In the genomic region with DNA sequence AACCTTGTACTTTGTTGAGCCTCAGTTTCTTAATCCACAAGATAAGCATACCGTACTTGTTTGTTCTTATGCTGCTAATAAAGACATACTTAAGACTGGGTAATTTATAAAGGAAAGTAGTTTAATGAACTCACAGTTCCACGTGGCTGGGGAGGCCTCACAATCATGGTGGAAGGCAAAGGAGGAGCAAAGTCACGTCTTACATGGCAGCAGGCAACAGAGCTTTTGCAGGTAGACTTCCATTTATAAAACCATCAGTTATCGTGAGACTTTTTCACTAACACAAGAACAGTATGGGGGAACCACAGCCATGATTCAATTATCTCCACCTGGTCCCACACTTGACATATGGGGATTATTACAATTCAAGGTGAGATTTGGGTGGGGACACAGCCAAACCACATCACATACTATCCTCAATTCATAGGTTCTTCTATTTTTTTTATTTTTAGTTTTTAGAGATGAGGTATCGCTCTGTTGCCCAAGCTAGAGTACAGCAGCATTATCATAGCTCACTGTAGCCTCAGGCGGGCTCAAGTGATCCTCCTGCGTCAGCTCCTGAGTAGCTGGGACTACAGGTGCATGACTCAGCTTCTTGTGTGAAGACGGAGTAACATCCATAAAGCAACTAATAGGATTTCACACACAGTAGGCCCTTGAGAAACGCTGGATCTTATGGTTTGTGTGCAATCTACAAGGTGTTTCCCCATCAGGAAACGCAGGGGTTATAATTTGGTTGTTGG, we compare ENCODE assay signal across 18 cellular contexts.
DNase-seq lines count a peak whose midpoint lies in the region; ATAC-seq, FAIRE-seq and TF ChIP-seq lines count a peak whose summit lies in the region.
"Had no signal": no experiment of that assay in that cellular context is flagged by ENCODE, and none has a peak within 500 bp of the region (broad histone marks: within the 10 kb centered on the region; RNA-seq: fewer than 3 reads in every experiment).

No MANE protein-coding gene starts in this region.

- no peak for TF ChIP-seq RAD21 in HepG2 (CRISPR knock-in tag; IDR thresholded peaks at IDR 0.05)

- H3K4me1 Mint-ChIP-seq in type B pancreatic cell (ENCODE audit: unreplicated experiment) (peaks cover 12% of the 10 kb centered on the region), Calu3 (ENCODE audit: low read depth, unreplicated experiment) (peaks cover 13% of the 10 kb centered on the region)
- H3K4me1 Mint-ChIP-seq: CD4-positive, alpha-beta memory T cell had no signal

- H3K27me3 Mint-ChIP-seq in type B pancreatic cell (no peaks in the 10 kb centered on the region), Calu3 (ENCODE audit: unreplicated experiment) (no peaks in the 10 kb centered on the region)

- H3K4me3 Mint-ChIP-seq in type B pancreatic cell: no peak overlapping the region
- H3K4me3 Mint-ChIP-seq in Calu3 (ENCODE audit: low read depth, unreplicated experiment): no peak overlapping the region
- H3K4me3 Mint-ChIP-seq: CD4-positive, alpha-beta memory T cell; HFFc6 had no signal

- DNase-seq in HepG2 (ENCODE audit: low spot score) (no peak), right lobe of liver (no peak), epithelial cell of esophagus (ENCODE audit: low read depth) (peak; percentile 89), keratinocyte (ENCODE audit: low read depth, low spot score) (no peak), type B pancreatic cell (ENCODE audit: extremely low spot score, unreplicated experiment) (no peak), Calu3 (no peak), sigmoid colon (no peak)
- DNase-seq: 8988T; CD4-positive, alpha-beta memory T cell; DMS79 treated with DMSO at 0.1 percent for 48 hours; GF-D8; GOT3; H7; HFFc6 had no signal

- no peak for ATAC-seq in HepG2
- no peak for ATAC-seq in right lobe of liver
- no peak for ATAC-seq in HG03175 (IDR thresholded peaks at IDR 0.05; ENCODE audit: unreplicated experiment)
- ATAC-seq: HCT116 had no signal

- BruUV-seq in HepG2 (replicated peaks; lab: Mats Ljungman, UMichigan): no TSS peak
- BruUV-seq in Calu3 (replicated peaks; lab: Mats Ljungman, UMichigan): no TSS peak

- H3K4me1 ChIP-seq in HepG2 (ENCODE audit: insufficient read depth, low read length) (no peaks in the 10 kb centered on the region), right lobe of liver (no peaks in the 10 kb centered on the region), keratinocyte (ENCODE audit: control insufficient read depth, extremely low read depth, insufficient read depth, low read length) (peaks cover 48% of the 10 kb centered on the region), sigmoid colon (no peaks in the 10 kb centered on the region)

- H2AFZ ChIP-seq in HepG2 (ENCODE audit: low read length): no peak overlapping the region
- no peak overlapping the region for H2AFZ ChIP-seq in keratinocyte (ENCODE audit: control insufficient read depth, low read length)

- TF ChIP-seq EP300 in HepG2 (IDR thresholded peaks at IDR 0.05; ENCODE audit: low read depth in 2 of 2, low read length in 2 of 2) (no peak), HepG2 (CRISPR knock-in tag; IDR thresholded peaks at IDR 0.05; ENCODE audit: borderline replicate concordance) (no peak), sigmoid colon (IDR thresholded peaks at IDR 0.05) (no peak)

- POLR2A ChIA-PET in HepG2 (lab: Yijun Ruan, JAX): no interaction called here

- in situ Hi-C loops in HepG2 (cut with HindIII; ENCODE audit: extremely low pct_ligation_motif_present, low pct_unique_long_range_greater_than_20kb): no loop called here

- H4K20me1 ChIP-seq in HepG2 (ENCODE audit: insufficient read depth, low read length) (no peaks in the 10 kb centered on the region), keratinocyte (ENCODE audit: control insufficient read depth, extremely low read depth, insufficient read depth, low read length) (no peaks in the 10 kb centered on the region)
- H4K20me1 ChIP-seq: BLaER1 had no signal

- H3K36me3 Mint-ChIP-seq in type B pancreatic cell (peaks cover 4% of the 10 kb centered on the region), Calu3 (ENCODE audit: insufficient read depth, unreplicated experiment) (no peaks in the 10 kb centered on the region)
- H3K36me3 Mint-ChIP-seq: CD14-positive monocyte; CD4-positive, alpha-beta memory T cell had no signal

- H3K27me3 ChIP-seq in HepG2 (ENCODE audit: control insufficient read depth in 1 of 2, insufficient read depth in 2 of 2, low read length in 2 of 2) (peaks cover 0 to 16% of the 10 kb centered on the region in 2 experiments; a peak in 2 of 5 replicates), right lobe of liver (no peaks in the 10 kb centered on the region), keratinocyte (ENCODE audit: control insufficient read depth, extremely low read depth, insufficient read depth, low read length) (no peaks in the 10 kb centered on the region), sigmoid colon (no peaks in the 10 kb centered on the region)
- H3K27me3 ChIP-seq: BLaER1 had no signal

- H3K79me2 ChIP-seq in HepG2 (ENCODE audit: insufficient read depth, low read length): no peaks in the 10 kb centered on the region
- no peaks in the 10 kb centered on the region for H3K79me2 ChIP-seq in keratinocyte (ENCODE audit: control insufficient read depth, insufficient read depth, low read length)

- FAIRE-seq in HepG2 (lab: Jason Lieb, UNC) (no peak), keratinocyte (lab: Jason Lieb, UNC) (peak; percentile 39)

- CTCF ChIA-PET in HepG2 (lab: Yijun Ruan, JAX; ENCODE audit: low intra/inter-chr PET ratio, low total read pairs) (no interaction called here), Calu3 (lab: Charles Lee) (no interaction called here)

- dilution Hi-C loops in keratinocyte (cut with MboI; ENCODE audit: extremely low pct_ligation_motif_present, low sequenced_read_pairs): no loop called here

- no peak for TF ChIP-seq POLR2A in HepG2 (IDR thresholded peaks at IDR 0.05; ENCODE audit: insufficient read depth in 1 of 2, low read depth in 2 of 2, low read length in 2 of 2)
- no peak for TF ChIP-seq POLR2A in right lobe of liver (IDR thresholded peaks at IDR 0.05)
- TF ChIP-seq POLR2A in sigmoid colon (IDR thresholded peaks at IDR 0.05): no peak

- H3K27ac ChIP-seq in HepG2 (ENCODE audit: extremely low read length, insufficient read depth, low read length) (no peak overlapping the region), right lobe of liver (no peak overlapping the region), keratinocyte (ENCODE audit: control insufficient read depth, insufficient read depth, low read length) (peak overlapping the region; percentile 88), sigmoid colon (no peak overlapping the region)
- H3K27ac ChIP-seq: BLaER1 had no signal

- H3K9ac ChIP-seq in HepG2 (ENCODE audit: insufficient read depth, low read depth, low read length) (no peak overlapping the region), keratinocyte (ENCODE audit: control insufficient read depth, extremely low read depth, insufficient read depth, low read length) (peak overlapping the region; percentile 34)
- H3K9ac ChIP-seq: BLaER1 had no signal

- TF ChIP-seq CTCF in HepG2 (CRISPR knock-in tag; IDR thresholded peaks at IDR 0.05): no peak
- no peak for TF ChIP-seq CTCF in right lobe of liver (IDR thresholded peaks at IDR 0.05)
- no peak for TF ChIP-seq CTCF in epithelial cell of esophagus (IDR thresholded peaks at IDR 0.05; ENCODE audit: insufficient read depth, low read depth, low read length, missing control alignments)
- TF ChIP-seq CTCF in keratinocyte (optimal IDR thresholded peaks at IDR 0.05 in 1 of 3, IDR thresholded peaks at IDR 0.05 in 1 of 3, conservative IDR thresholded peaks at IDR 0.05 in 1 of 3; ENCODE audit: extremely low read depth in 1 of 3, insufficient read depth in 2 of 3, low read length in 3 of 3): no peak
- TF ChIP-seq CTCF in type B pancreatic cell (conservative IDR thresholded peaks at IDR 0.05): no peak
- no peak for TF ChIP-seq CTCF in Calu3 (IDR thresholded peaks at IDR 0.05; ENCODE audit: unreplicated experiment)
- no peak for TF ChIP-seq CTCF in sigmoid colon (IDR thresholded peaks at IDR 0.05)

- H3K36me3 ChIP-seq in HepG2 (replicated peaks in 1 of 2; ENCODE audit: control insufficient read depth in 1 of 2, insufficient read depth in 2 of 2, low read length in 2 of 2): no peaks in the 10 kb centered on the region
- no peaks in the 10 kb centered on the region for H3K36me3 ChIP-seq in right lobe of liver
- no peaks in the 10 kb centered on the region for H3K36me3 ChIP-seq in keratinocyte (ENCODE audit: control insufficient read depth in 2 of 2, extremely low read depth in 1 of 2, insufficient read depth in 2 of 2, low read length in 2 of 2)
- no peaks in the 10 kb centered on the region for H3K36me3 ChIP-seq in sigmoid colon
- H3K36me3 ChIP-seq: BLaER1 had no signal

- H3K27ac Mint-ChIP-seq in type B pancreatic cell (peak overlapping the region; percentile 44), Calu3 (ENCODE audit: unreplicated experiment) (no peak overlapping the region)
- H3K27ac Mint-ChIP-seq: CD14-positive monocyte; CD4-positive, alpha-beta memory T cell; HFFc6 had no signal

- H3K4me3 ChIP-seq in HepG2 (replicated peaks in 1 of 3; ENCODE audit: insufficient read depth in 1 of 3, low read depth in 2 of 3, low read length in 3 of 3): no peak overlapping the region
- H3K4me3 ChIP-seq in right lobe of liver: no peak overlapping the region
- H3K4me3 ChIP-seq in epithelial cell of esophagus (ENCODE audit: low read length): no peak overlapping the region
- H3K4me3 ChIP-seq in keratinocyte (ENCODE audit: control insufficient read depth in 2 of 3, extremely low read depth in 1 of 3, insufficient read depth in 2 of 3, low read depth in 1 of 3, low read length in 3 of 3): no peak overlapping the region
- no peak overlapping the region for H3K4me3 ChIP-seq in sigmoid colon
- H3K4me3 ChIP-seq: BLaER1 had no signal

- 29% methylated on average over 10 of the region's 10 CpGs for WGBS in HepG2 (ENCODE audit: low lambda C conversion rate)
- WGBS in right lobe of liver (ENCODE audit: insufficient coverage, low coverage, low lambda C conversion rate, missing lambda C conversion rate): 68% methylated on average over 8 of the region's 10 CpGs
- 84 to 88% methylated on average over 10 of the region's 10 CpGs for WGBS in sigmoid colon, 2 donors

- H3K9me3 ChIP-seq in HepG2 (ENCODE audit: low read length) (peaks cover 17% of the 10 kb centered on the region), right lobe of liver (no peaks in the 10 kb centered on the region), keratinocyte (ENCODE audit: control insufficient read depth, low read depth, low read length) (peaks cover 6% of the 10 kb centered on the region), sigmoid colon (peaks cover 0 to under 1% (median 0%) of the 10 kb centered on the region in 4 donors)

- peaks cover 1% of the 10 kb centered on the region for H3K9me3 Mint-ChIP-seq in type B pancreatic cell
- H3K9me3 Mint-ChIP-seq in Calu3 (ENCODE audit: low read depth, unreplicated experiment): no peaks in the 10 kb centered on the region

- intact Hi-C loops in HepG2 (cut with micrococcal nuclease; ENCODE audit: unreplicated experiment): no loop called here
- intact Hi-C loops in right lobe of liver (cut with DNase I): no loop called here
- intact Hi-C loops in Calu3 (cut with micrococcal nuclease; ENCODE audit: unreplicated experiment): no loop called here
- intact Hi-C loops in sigmoid colon (cut with DNase I): no loop called here

- no peaks in the 10 kb centered on the region for H3K9me1 ChIP-seq in keratinocyte (ENCODE audit: control insufficient read depth, extremely low read depth, insufficient read depth, low read length)

- no peak overlapping the region for H3K4me2 ChIP-seq in HepG2 (ENCODE audit: low read depth, low read length)
- no peak overlapping the region for H3K4me2 ChIP-seq in keratinocyte (ENCODE audit: control insufficient read depth, extremely low read depth, insufficient read depth, low read depth, low read length)
- H3K4me2 ChIP-seq: BLaER1 had no signal
